ENCODE assay signal across 1 cellular context in the genomic region with DNA sequence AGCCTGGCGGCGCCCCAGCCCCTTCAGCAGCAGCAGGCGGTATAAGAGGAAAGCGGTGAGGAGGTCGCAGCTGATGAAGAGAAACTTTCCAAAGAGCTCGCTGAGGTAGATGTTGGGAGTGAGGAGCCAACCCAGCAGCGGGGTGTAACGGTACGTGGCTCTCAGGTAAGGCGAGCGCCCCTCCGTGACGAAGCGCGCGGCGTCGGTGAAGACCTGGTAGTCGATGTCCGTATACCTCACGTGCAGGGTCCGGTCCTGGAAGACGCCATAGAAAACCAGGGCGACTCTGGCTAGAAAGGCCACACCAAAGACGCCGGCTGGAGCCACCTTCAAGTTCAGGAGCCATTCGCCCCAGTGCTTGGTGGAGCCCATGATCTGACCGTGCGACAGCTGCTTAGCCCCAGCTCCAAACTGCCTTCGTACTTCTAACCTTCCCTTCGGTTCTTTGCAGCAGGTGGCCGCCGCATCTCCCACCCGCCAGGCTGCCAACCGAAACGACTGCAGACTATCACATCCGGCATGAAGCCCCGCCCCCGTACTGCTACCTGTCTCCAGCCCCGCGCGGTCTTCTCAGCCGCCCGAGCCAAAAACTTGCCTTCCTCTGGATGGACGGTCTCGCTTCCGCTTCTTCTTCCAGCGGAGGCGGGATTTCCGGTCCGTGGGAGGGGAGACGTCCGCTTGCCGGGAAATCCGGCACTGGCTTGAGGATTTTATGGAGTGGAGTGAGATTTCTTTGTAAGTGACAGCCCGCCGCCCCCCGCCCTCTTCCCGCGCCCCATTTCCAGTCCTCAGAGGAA.
A peak's percentile ranks its signal among the peaks of the same experiment; 100 is the strongest.
TF ChIP-seq lines count a peak whose summit lies in the region.

Gene PIGM, minus strand, starts transcription at position 623 of the 797 bp plus-strand sequence. Its CDS starts 251 bp downstream, at position 372.

TF ChIP-seq in K562, 482 proteins besides CTCF, POLR2A, EP300 and RAD21 (continued from another document and continues in another):
- no peak for TF ChIP-seq HMBOX1 (IDR thresholded peaks at IDR 0.05)
- peak in 1 of 2 experiments; percentile 84; a peak in 2 of 4 replicates for TF ChIP-seq ETV6 (IDR thresholded peaks at IDR 0.05; ENCODE audit: borderline replicate concordance in 1 of 2, low read depth in 2 of 2, low read length in 1 of 2)
- 0 out of 2 replicates have a peak, but pooled peaks have one; percentile 15 for TF ChIP-seq ETV6 (CRISPR knock-in tag; IDR thresholded peaks at IDR 0.05; ENCODE audit: borderline replicate concordance)
- TF ChIP-seq IRF1 (CRISPR knock-in tag; IDR thresholded peaks at IDR 0.05; ENCODE audit: borderline replicate concordance) = no peak
- TF ChIP-seq ETV5 (CRISPR knock-in tag; IDR thresholded peaks at IDR 0.05; ENCODE audit: low read depth) = peak; percentile 77
- TF ChIP-seq CHD2 (IDR thresholded peaks at IDR 0.05; ENCODE audit: low read depth, low read length) = no peak; the same call in 1 of the 2 replicates
- TF ChIP-seq HCFC1 (IDR thresholded peaks at IDR 0.05; ENCODE audit: low read depth, low read length) = peak; percentile 69
- TF ChIP-seq, protein P1, sequence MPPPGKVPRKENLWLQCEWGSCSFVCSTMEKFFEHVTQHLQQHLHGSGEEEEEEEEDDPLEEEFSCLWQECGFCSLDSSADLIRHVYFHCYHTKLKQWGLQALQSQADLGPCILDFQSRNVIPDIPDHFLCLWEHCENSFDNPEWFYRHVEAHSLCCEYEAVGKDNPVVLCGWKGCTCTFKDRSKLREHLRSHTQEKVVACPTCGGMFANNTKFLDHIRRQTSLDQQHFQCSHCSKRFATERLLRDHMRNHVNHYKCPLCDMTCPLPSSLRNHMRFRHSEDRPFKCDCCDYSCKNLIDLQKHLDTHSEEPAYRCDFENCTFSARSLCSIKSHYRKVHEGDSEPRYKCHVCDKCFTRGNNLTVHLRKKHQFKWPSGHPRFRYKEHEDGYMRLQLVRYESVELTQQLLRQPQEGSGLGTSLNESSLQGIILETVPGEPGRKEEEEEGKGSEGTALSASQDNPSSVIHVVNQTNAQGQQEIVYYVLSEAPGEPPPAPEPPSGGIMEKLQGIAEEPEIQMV (tag; conservative IDR thresholded peaks at IDR 0.05; ENCODE audit: low read depth) = no peak
- no peak for TF ChIP-seq PHF21A (IDR thresholded peaks at IDR 0.05; ENCODE audit: borderline replicate concordance, low read depth)
- TF ChIP-seq MCM7 (IDR thresholded peaks at IDR 0.05) = no peak
- TF ChIP-seq SREBF1 (IDR thresholded peaks at IDR 0.05; ENCODE audit: borderline replicate concordance, low read depth, low read length) = no peak
- no peak for TF ChIP-seq PYGO2 (tag; IDR thresholded peaks at IDR 0.05)
- peak; percentile 81 for TF ChIP-seq E2F1 (CRISPR knock-in tag; IDR thresholded peaks at IDR 0.05)
- TF ChIP-seq ZBTB17 (CRISPR knock-in tag; IDR thresholded peaks at IDR 0.05) = no peak
- no peak for TF ChIP-seq ZNF830 (CRISPR knock-in tag; IDR thresholded peaks at IDR 0.05)
- TF ChIP-seq SIN3A (IDR thresholded peaks at IDR 0.05; ENCODE audit: borderline replicate concordance in 2 of 2, control insufficient read depth in 1 of 2, low read depth in 2 of 2, low read length in 2 of 2) = peak in 1 of 2 experiments; percentile 25; a peak in 2 of 4 replicates
- TF ChIP-seq SMAD1 (IDR thresholded peaks at IDR 0.05; ENCODE audit: low read depth, low read length, partially characterized antibody) = no peak
- TF ChIP-seq ZNF561 (CRISPR knock-in tag; conservative IDR thresholded peaks at IDR 0.05) = no peak
- peak in 1 of 2 experiments; percentile 90 for TF ChIP-seq E2F6 (IDR thresholded peaks at IDR 0.05; ENCODE audit: borderline replicate concordance in 1 of 2, extremely low read depth in 1 of 2, insufficient read depth in 1 of 2, insufficient read length in 1 of 2, low read depth in 1 of 2, low read length in 1 of 2, poor library complexity in 1 of 2, severe bottlenecking in 1 of 2)
- no peak for TF ChIP-seq SLC30A9 (CRISPR knock-in tag; IDR thresholded peaks at IDR 0.05)
- TF ChIP-seq SRF (CRISPR knock-in tag; IDR thresholded peaks at IDR 0.05) = no peak; a peak in 1 of 4 replicates
- TF ChIP-seq, protein P2, sequence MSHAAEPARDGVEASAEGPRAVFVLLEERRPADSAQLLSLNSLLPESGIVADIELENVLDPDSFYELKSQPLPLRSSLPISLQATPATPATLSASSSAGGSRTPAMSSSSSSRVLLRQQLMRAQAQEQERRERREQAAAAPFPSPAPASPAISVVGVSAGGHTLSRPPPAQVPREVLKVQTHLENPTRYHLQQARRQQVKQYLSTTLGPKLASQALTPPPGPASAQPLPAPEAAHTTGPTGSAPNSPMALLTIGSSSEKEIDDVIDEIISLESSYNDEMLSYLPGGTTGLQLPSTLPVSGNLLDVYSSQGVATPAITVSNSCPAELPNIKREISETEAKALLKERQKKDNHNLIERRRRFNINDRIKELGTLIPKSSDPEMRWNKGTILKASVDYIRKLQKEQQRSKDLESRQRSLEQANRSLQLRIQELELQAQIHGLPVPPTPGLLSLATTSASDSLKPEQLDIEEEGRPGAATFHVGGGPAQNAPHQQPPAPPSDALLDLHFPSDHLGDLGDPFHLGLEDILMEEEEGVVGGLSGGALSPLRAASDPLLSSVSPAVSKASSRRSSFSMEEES (CRISPR knock-in tag; IDR thresholded peaks at IDR 0.05) = no peak
- peak in 1 of 2 experiments; percentile 33; a peak in 1 of 4 replicates for TF ChIP-seq TRIM24 (IDR thresholded peaks at IDR 0.05)
- TF ChIP-seq ZBTB33 (CRISPR knock-in tag; IDR thresholded peaks at IDR 0.05) = no peak
- TF ChIP-seq SMARCA5 (IDR thresholded peaks at IDR 0.05) = no peak
- no peak for TF ChIP-seq HNRNPUL1 (IDR thresholded peaks at IDR 0.05; ENCODE audit: low read length)
- TF ChIP-seq, protein P3, sequence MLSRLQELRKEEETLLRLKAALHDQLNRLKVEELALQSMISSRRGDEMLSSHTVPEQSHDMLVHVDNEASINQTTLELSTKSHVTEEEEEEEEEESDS (CRISPR knock-in tag; IDR thresholded peaks at IDR 0.05) = no peak
- no peak for TF ChIP-seq HDAC8 (tag; IDR thresholded peaks at IDR 0.05)
- TF ChIP-seq HSF4 (CRISPR knock-in tag; IDR thresholded peaks at IDR 0.05; ENCODE audit: borderline replicate concordance) = no peak
- TF ChIP-seq ZBTB2 (IDR thresholded peaks at IDR 0.05) = no peak; the same call in 1 of the 2 replicates
- 0 out of 2 replicates have a peak, but pooled peaks have one; percentile 28 for TF ChIP-seq LEF1 (IDR thresholded peaks at IDR 0.05)
- no peak; the same call in 1 of the 2 replicates for TF ChIP-seq NFE2 (IDR thresholded peaks at IDR 0.05; ENCODE audit: low read depth)
- TF ChIP-seq ZHX1 (conservative IDR thresholded peaks at IDR 0.05; ENCODE audit: low read length) = no peak
- TF ChIP-seq FOXJ2 (tag; IDR thresholded peaks at IDR 0.05) = 0 out of 2 replicates have a peak, but pooled peaks have one; percentile 39
- TF ChIP-seq CBX1 (IDR thresholded peaks at IDR 0.05; ENCODE audit: low read depth) = peak; percentile 68
- peak in 1 of 3 experiments; percentile 85; a peak in 2 of 6 replicates for TF ChIP-seq ZBTB11 (CRISPR knock-in tag; IDR thresholded peaks at IDR 0.05)
- TF ChIP-seq MEIS2 (IDR thresholded peaks at IDR 0.05; ENCODE audit: partially characterized antibody) = peak; percentile 53
- TF ChIP-seq ELF1 (tag; IDR thresholded peaks at IDR 0.05) = peak; percentile 83
- TF ChIP-seq L3MBTL2 (IDR thresholded peaks at IDR 0.05) = peak; percentile 89
